Comparison of ENCODE assay signal across 16 cellular contexts in genomic region chr14:61652526-61653262, GRCh38. TPM values are rescaled to one million over a fixed set of nuclear protein-coding genes. Genes with fewer than 3 reads are reported as not detected.
DNase-seq lines count a peak whose midpoint lies in the region; ATAC-seq and TF ChIP-seq lines count a peak whose summit lies in the region.
"Had no signal": no experiment of that assay in that cellular context is flagged by ENCODE, and none has a peak within 500 bp of the region (broad histone marks: within the 10 kb centered on the region; RNA-seq: fewer than 3 reads in every experiment).

No MANE protein-coding gene starts in this region.

- peak overlapping the region; percentile 3 for H3K4me2 ChIP-seq in skeletal muscle satellite cell (ENCODE audit: low read length)

- H3K4me3 ChIP-seq in NB4 (ENCODE audit: low read depth, low read length) (no peak overlapping the region), skeletal muscle satellite cell (ENCODE audit: low read length) (no peak overlapping the region)
- H3K4me3 ChIP-seq: ascending aorta, coronary artery had no signal

- peak overlapping the region; percentile 30 for H3K27ac Mint-ChIP-seq in endothelial cell (ENCODE audit: unreplicated experiment)

- DNase-seq in NB4 (ENCODE audit: low read depth) (peak; percentile 82), endothelial cell (ENCODE audit: low spot score) (no peak), T-helper 9 cell (no peak), activated T-cell treated with anti-CD3 and anti-CD28 coated beads for 4 hours (no peak), posterior vena cava (ENCODE audit: low spot score) (no peak), cerebellar nuclear complex (lab: John Stamatoyannopoulos, UW) (no peak)
- DNase-seq: activated CD4-positive, CD25-positive, alpha-beta regulatory T cell; activated effector memory CD4-positive, alpha-beta T cell treated with anti-CD3 and anti-CD28 coated beads, Interleukin-2, amount 50 U/mL, for 16 hours; NCI-H187 treated with DMSO at 0.1 percent for 48 hours; NCI-H510A; SW 1271 had no signal

- peak; percentile 69 for ATAC-seq in GM19025 (IDR thresholded peaks at IDR 0.05; ENCODE audit: low read depth, unreplicated experiment)

- H3K4me1 Mint-ChIP-seq in endothelial cell (ENCODE audit: unreplicated experiment): peaks cover 33% of the 10 kb centered on the region

- peaks cover 20% of the 10 kb centered on the region for H3K4me1 ChIP-seq in skeletal muscle satellite cell (ENCODE audit: control insufficient read depth, insufficient read depth, low read length)
- H3K4me1 ChIP-seq: ascending aorta, parathyroid adenoma had no signal

- intact Hi-C loops in posterior vena cava (cut with DNase I): no loop called here

- no peak for TF ChIP-seq POLR2A in NB4 (IDR thresholded peaks at IDR 0.05; ENCODE audit: extremely low read depth, insufficient read length)

- peaks cover 2% of the 10 kb centered on the region for H3K27me3 Mint-ChIP-seq in endothelial cell (ENCODE audit: unreplicated experiment)

- no peaks in the 10 kb centered on the region for H3K9me3 Mint-ChIP-seq in endothelial cell (ENCODE audit: unreplicated experiment)

- no peaks in the 10 kb centered on the region for H3K27me3 ChIP-seq in skeletal muscle satellite cell (ENCODE audit: control insufficient read depth, insufficient read depth, low read length)
- H3K27me3 ChIP-seq: ascending aorta had no signal

- no peak overlapping the region for H3K4me3 Mint-ChIP-seq in endothelial cell (ENCODE audit: unreplicated experiment)

- no peaks in the 10 kb centered on the region for H3K36me3 Mint-ChIP-seq in endothelial cell (ENCODE audit: low read depth, unreplicated experiment)

- TF ChIP-seq CTCF in NB4 (IDR thresholded peaks at IDR 0.05; ENCODE audit: low read depth, low read length) (no peak), endothelial cell (IDR thresholded peaks at IDR 0.05; ENCODE audit: unreplicated experiment) (no peak)

- no peaks in the 10 kb centered on the region for H3K36me3 ChIP-seq in skeletal muscle satellite cell (ENCODE audit: insufficient read depth, low read length)
- H3K36me3 ChIP-seq: ascending aorta had no signal

- H3K9ac ChIP-seq in skeletal muscle satellite cell (ENCODE audit: low read depth, low read length): peak overlapping the region; percentile 54
- H3K9ac ChIP-seq: parathyroid adenoma had no signal

- H3K9me3 ChIP-seq in skeletal muscle satellite cell (replicated peaks; ENCODE audit: low read length): no peaks in the 10 kb centered on the region
- H3K9me3 ChIP-seq: ascending aorta had no signal

RNA-seq across cellular contexts. Expression of gene HIF1A, which starts 42.6 kb away (rescaled TPM):
- total RNA-seq in endothelial cell (ENCODE audit: unreplicated experiment) (203 TPM), posterior vena cava (100 to 1,000 TPM; 131 to 187 TPM)
- 339 and 489 TPM in 2 replicates for total RNA-seq in skeletal muscle satellite cell (2012; rRNA removed)
